33 cellular contexts compared by ENCODE assay signal in the genomic region with DNA sequence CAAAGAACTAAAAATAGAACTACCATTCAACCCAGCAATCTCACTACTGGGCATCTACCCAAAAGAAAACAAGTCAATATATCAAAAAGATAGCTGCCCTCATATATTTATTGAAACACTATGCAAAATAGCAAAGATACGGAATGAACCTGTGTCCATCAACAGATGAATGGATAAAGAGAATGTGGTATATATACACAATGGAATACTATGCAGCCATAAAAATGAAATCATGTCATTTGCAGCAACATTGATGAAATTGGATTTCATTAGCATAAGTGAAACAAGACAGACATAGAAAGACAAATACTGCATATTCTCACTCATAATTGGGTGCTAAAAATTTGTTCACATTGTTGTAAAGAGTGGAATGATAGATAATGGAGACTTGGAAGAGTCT.
"Had no signal": no experiment of that assay in that cellular context is flagged by ENCODE, and none has a peak within 500 bp of the region (broad histone marks: within the 10 kb centered on the region; RNA-seq: fewer than 3 reads in every experiment).

No MANE protein-coding gene starts in this region.

- H3K27ac ChIP-seq: adrenal gland, ascending aorta, body of pancreas, brain microvascular endothelial cell, breast epithelium, cardiac muscle cell had no signal

- DNase-seq: activated effector memory CD4-positive, alpha-beta T cell treated with anti-CD3 and anti-CD28 coated beads, Interleukin-2, amount 50 U/mL, for 16 hours; activated effector memory CD4-positive, alpha-beta T cell treated with Interleukin-2 at 50 U/mL for 16 hours; activated gamma-delta T cell; activated gamma-delta T cell treated with Interleukin-2 at 50 U/mL for 16 hours; activated naive CD4-positive, alpha-beta T cell; activated naive CD4-positive, alpha-beta T cell treated with anti-CD3 and anti-CD28 coated beads for 36 hours; activated naive CD4-positive, alpha-beta T cell treated with anti-CD3 and anti-CD28 coated beads, Interleukin-2, amount 10 ng/mL, durations not matched to agents 7 days and 5 days; activated naive CD4-positive, alpha-beta T cell treated with anti-CD3 and anti-CD28 coated beads, Interleukin-2, amount 50 U/mL, for 16 hours; activated naive CD4-positive, alpha-beta T cell treated with Interleukin-2 at 50 U/mL for 16 hours; activated naive CD8-positive, alpha-beta T cell treated with anti-CD3 and anti-CD28 coated beads for 36 hours; activated naive CD8-positive, alpha-beta T cell treated with anti-CD3 and anti-CD28 coated beads, Interleukin-2, amount 10 ng/mL, durations not matched to agents 7 days and 5 days; activated naive CD8-positive, alpha-beta T cell treated with anti-CD3 and anti-CD28 coated beads, Interleukin-2, amount 50 U/mL, for 24 hours; activated T-cell treated with anti-CD3 and anti-CD28 coated beads, Interleukin-2, amount 50 U/mL, for 4 hours; activated T-cell treated with anti-CD3 and anti-CD28 coated beads, Interleukin-2, amount 50 U/mL, for 48 hours; activated T-cell treated with anti-CD3 and anti-CD28 coated beads, Interleukin-2, amount 50 U/mL, for 72 hours; adrenal gland; amniotic stem cell; amygdala; anterior cingulate cortex; aorta; body of pancreas; brain microvascular endothelial cell; caudate nucleus; central memory CD4-positive, alpha-beta T cell; cerebellar nuclear complex had no signal

- ATAC-seq: activated naive CD4-positive, alpha-beta T cell treated with anti-CD3 and anti-CD28 coated beads, Interleukin-2, amount 50 U/mL, for 72 hours; activated naive CD8-positive, alpha-beta T cell treated with anti-CD3 and anti-CD28 coated beads, Interleukin-2, amount 50 U/mL, for 24 hours; activated T-cell treated with anti-CD3 and anti-CD28 coated beads, Interleukin-2, amount 50 U/mL, for 4 hours; activated T-cell treated with anti-CD3 and anti-CD28 coated beads, Interleukin-2, amount 50 U/mL, for 72 hours; activated T-helper 17 cell treated with anti-CD3 and anti-CD28 coated beads, Interleukin-2, amount 50 U/mL, for 72 hours; body of pancreas had no signal

- H3K9me3 ChIP-seq: adrenal gland, ascending aorta, body of pancreas, breast epithelium had no signal

- H3K4me3 ChIP-seq: adrenal gland, ascending aorta, body of pancreas, breast epithelium, cardiac muscle cell had no signal

- H3K27me3 ChIP-seq: ascending aorta, body of pancreas, brain microvascular endothelial cell, cardiac muscle cell had no signal

- H3K4me1 ChIP-seq: adrenal gland, ascending aorta, body of pancreas, breast epithelium had no signal

- FAIRE-seq: astrocyte, bronchial epithelial cell, colon had no signal

- H3K36me3 ChIP-seq: adrenal gland, ascending aorta, brain microvascular endothelial cell, breast epithelium, cardiac muscle cell had no signal
